18 cellular contexts compared by ENCODE assay signal in genomic region chr17:44002141-44002848, GRCh38. TPM values are rescaled to one million over a fixed set of nuclear protein-coding genes. Genes with fewer than 3 reads are reported as not detected.
DNase-seq lines count a peak whose midpoint lies in the region; ATAC-seq and TF ChIP-seq lines count a peak whose summit lies in the region.
"Had no signal": no experiment of that assay in that cellular context is flagged by ENCODE, and none has a peak within 500 bp of the region (broad histone marks: within the 10 kb centered on the region; RNA-seq: fewer than 3 reads in every experiment).

No MANE protein-coding gene starts in this region.

- H3K36me3 ChIP-seq in BJ (ENCODE audit: control insufficient read depth, insufficient read depth, low read length) (no peaks in the 10 kb centered on the region), liver (ENCODE audit: control insufficient read depth in 4 of 4, insufficient read depth in 3 of 4, low read depth in 1 of 4, low read length in 3 of 4) (peaks cover 0 to 3% (median 1%) of the 10 kb centered on the region in 4 donors)

- TF ChIP-seq RAD21 in liver (IDR thresholded peaks at IDR 0.05) = no peak

- 45% methylated on average over 9 of the region's 9 CpGs for WGBS in liver

- CTCF ChIA-PET in BJ (lab: Yijun Ruan, JAX) = interaction anchor here (0.5 to 1.9 kb wide), 4 partner anchors 92 to 356 kb away, joined by 3 to 6 read pairs (median 4); no protein-coding TSS in a partner anchor

- in situ Hi-C loops in G401 (cut with HindIII; ENCODE audit: low sequenced_read_pairs) = no loop called here

- TF ChIP-seq CTCF in BJ (IDR thresholded peaks at IDR 0.05; ENCODE audit: insufficient read depth, low read depth, low read length) (no peak), liver (IDR thresholded peaks at IDR 0.05; ENCODE audit: low read depth, low read length, missing input control) (no peak)

- H3K4me3 ChIP-seq in BJ (ENCODE audit: low read depth, low read length) (no peak overlapping the region), liver (ENCODE audit: low read depth in 1 of 3, low read length in 3 of 3) (no peak overlapping the region)
- H3K4me3 ChIP-seq: SJSA1 had no signal

- peak; percentile 49 for DNase-seq in BJ (ENCODE audit: low read depth)
- DNase-seq in NCI-H226 = peak; percentile 79
- peak; percentile 91 for DNase-seq in dermis blood vessel endothelial cell
- no peak for DNase-seq in NCI-H446 treated with DMSO at 0.1 percent for 48 hours (lab: John Stamatoyannopoulos, UW)
- no peak for DNase-seq in G401 (ENCODE audit: low spot score)
- DNase-seq in stimulated activated naive CD4-positive, alpha-beta T cell treated with Interleukin-2 at 50 U/mL for 16 hours (lab: John Stamatoyannopoulos, UW) = no peak
- DNase-seq: activated B cell treated with CpG ODN at 0.5 μM for 24 hours; activated naive CD8-positive, alpha-beta T cell treated with anti-CD3 and anti-CD28 coated beads, Interleukin-2, amount 50 U/mL, for 24 hours; CD8-positive, alpha-beta T cell; effector CD8-positive, alpha-beta T cell; NCI-H1105; NCI-H69; stimulated activated CD4-positive, alpha-beta T cell treated with anti-CD3 and anti-CD28 coated beads, Interleukin-2, amount 100 ng/mL, for 48 hours; stimulated activated naive CD4-positive, alpha-beta T cell had no signal

- 0 out of 2 replicates have a peak, but pooled peaks cover 1% of the 10 kb centered on the region for H3K27me3 ChIP-seq in BJ (ENCODE audit: control insufficient read depth, insufficient read depth, low read length)
- no peaks in the 10 kb centered on the region for H3K27me3 ChIP-seq in liver (ENCODE audit: control insufficient read depth in 4 of 4, insufficient read depth in 4 of 4, low read length in 3 of 4)
- H3K27me3 ChIP-seq: SJSA1 had no signal

- H3K27ac ChIP-seq in liver (ENCODE audit: low read depth in 1 of 2, low read length in 2 of 2) = peak overlapping the region; percentile 94 to 98
- H3K27ac ChIP-seq: SJSA1 had no signal

- ATAC-seq in GM21825 (IDR thresholded peaks at IDR 0.05; ENCODE audit: unreplicated experiment) = no peak
- ATAC-seq: activated naive CD8-positive, alpha-beta T cell treated with anti-CD3 and anti-CD28 coated beads, Interleukin-2, amount 50 U/mL, for 24 hours; CD8-positive, alpha-beta T cell had no signal

- peaks cover 23 to 69% (median 41%) of the 10 kb centered on the region in 4 donors for H3K4me1 ChIP-seq in liver (ENCODE audit: control insufficient read depth in 4 of 4, insufficient read depth in 4 of 4, low read length in 3 of 4)

- H3K9ac ChIP-seq in liver (ENCODE audit: low read depth in 1 of 2, low read length in 2 of 2) = peak overlapping the region; percentile 50

- no peaks in the 10 kb centered on the region for H3K9me3 ChIP-seq in liver (ENCODE audit: control insufficient read depth in 4 of 4, low read length in 3 of 4)
- H3K9me3 ChIP-seq: SJSA1 had no signal

- POLR2A ChIA-PET in BJ (lab: Charles Lee) = no interaction called here

TF ChIP-seq in liver, 16 proteins besides CTCF, POLR2A, EP300 and RAD21:
- TF ChIP-seq JUND (IDR thresholded peaks at IDR 0.05) (no peak), FOXA1 (IDR thresholded peaks at IDR 0.05) (no peak), YY1 (IDR thresholded peaks at IDR 0.05) (peak; percentile 12), EGR1 (IDR thresholded peaks at IDR 0.05; ENCODE audit: low read depth in 2 of 2) (no peak), TAF1 (conservative IDR thresholded peaks at IDR 0.05) (no peak), ZBTB33 (IDR thresholded peaks at IDR 0.05) (no peak), ATF3 (IDR thresholded peaks at IDR 0.05) (peak; percentile 59), FOXA2 (IDR thresholded peaks at IDR 0.05) (no peak), HNF4A (conservative IDR thresholded peaks at IDR 0.05) (peak; percentile 47 to 63), GABPA (IDR thresholded peaks at IDR 0.05 in 1 of 2, conservative IDR thresholded peaks at IDR 0.05 in 1 of 2) (peak; percentile 57 to 77), RXRA (IDR thresholded peaks at IDR 0.05) (peak; percentile 65 to 68), NR2F2 (IDR thresholded peaks at IDR 0.05) (no peak), MAX (IDR thresholded peaks at IDR 0.05) (peak; percentile 54), SP1 (IDR thresholded peaks at IDR 0.05) (peak; percentile 73), HNF4G (IDR thresholded peaks at IDR 0.05) (no peak)
- TF ChIP-seq, protein P1, sequence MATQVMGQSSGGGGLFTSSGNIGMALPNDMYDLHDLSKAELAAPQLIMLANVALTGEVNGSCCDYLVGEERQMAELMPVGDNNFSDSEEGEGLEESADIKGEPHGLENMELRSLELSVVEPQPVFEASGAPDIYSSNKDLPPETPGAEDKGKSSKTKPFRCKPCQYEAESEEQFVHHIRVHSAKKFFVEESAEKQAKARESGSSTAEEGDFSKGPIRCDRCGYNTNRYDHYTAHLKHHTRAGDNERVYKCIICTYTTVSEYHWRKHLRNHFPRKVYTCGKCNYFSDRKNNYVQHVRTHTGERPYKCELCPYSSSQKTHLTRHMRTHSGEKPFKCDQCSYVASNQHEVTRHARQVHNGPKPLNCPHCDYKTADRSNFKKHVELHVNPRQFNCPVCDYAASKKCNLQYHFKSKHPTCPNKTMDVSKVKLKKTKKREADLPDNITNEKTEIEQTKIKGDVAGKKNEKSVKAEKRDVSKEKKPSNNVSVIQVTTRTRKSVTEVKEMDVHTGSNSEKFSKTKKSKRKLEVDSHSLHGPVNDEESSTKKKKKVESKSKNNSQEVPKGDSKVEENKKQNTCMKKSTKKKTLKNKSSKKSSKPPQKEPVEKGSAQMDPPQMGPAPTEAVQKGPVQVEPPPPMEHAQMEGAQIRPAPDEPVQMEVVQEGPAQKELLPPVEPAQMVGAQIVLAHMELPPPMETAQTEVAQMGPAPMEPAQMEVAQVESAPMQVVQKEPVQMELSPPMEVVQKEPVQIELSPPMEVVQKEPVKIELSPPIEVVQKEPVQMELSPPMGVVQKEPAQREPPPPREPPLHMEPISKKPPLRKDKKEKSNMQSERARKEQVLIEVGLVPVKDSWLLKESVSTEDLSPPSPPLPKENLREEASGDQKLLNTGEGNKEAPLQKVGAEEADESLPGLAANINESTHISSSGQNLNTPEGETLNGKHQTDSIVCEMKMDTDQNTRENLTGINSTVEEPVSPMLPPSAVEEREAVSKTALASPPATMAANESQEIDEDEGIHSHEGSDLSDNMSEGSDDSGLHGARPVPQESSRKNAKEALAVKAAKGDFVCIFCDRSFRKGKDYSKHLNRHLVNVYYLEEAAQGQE (IDR thresholded peaks at IDR 0.05) = no peak

RNA-seq across cellular contexts. Expression of gene NAGS, which starts 2.1 kb away (rescaled TPM):
- polyA plus RNA-seq in BJ (2011; rRNA removed) (1.1 and 1.6 TPM in 2 replicates), liver (10 to 100 TPM; 27.1 to 29.8 TPM)
- polyA minus RNA-seq in BJ (2011; rRNA and poly(A)+ RNA removed) = 0.46 and 0.81 TPM in 2 replicates
- total RNA-seq in dermis blood vessel endothelial cell (6.8 and 10.0 TPM in 2 replicates), liver (10 to 100 TPM; 21.5 to 29.4 TPM)
- 2.5 and 4.7 TPM in 2 replicates for total RNA-seq in G401 (2014; rRNA removed; shearing (Covaris generic))

RNA-seq across cellular contexts. Expression of gene TMEM101, which starts 12.5 kb away (rescaled TPM):
- polyA plus RNA-seq in BJ (2011; rRNA removed) = 28.2 and 47.9 TPM in 2 replicates
- 24.7 and 35.0 TPM in 2 replicates for polyA minus RNA-seq in BJ (2011; rRNA and poly(A)+ RNA removed)
- total RNA-seq in dermis blood vessel endothelial cell = 85.2 and 117 TPM in 2 replicates
- 10 to 100 TPM; 24.4 to 25.7 TPM for total RNA-seq in liver
- polyA plus RNA-seq in liver = 10 to 100 TPM; 12.0 to 18.4 TPM
- total RNA-seq in G401 (2014; rRNA removed; shearing (Covaris generic)) = 53.3 and 63.2 TPM in 2 replicates

RNA-seq across cellular contexts. Expression of gene PYY, which starts 48.6 kb away (rescaled TPM):
- not detected in 2 replicates for polyA plus RNA-seq in BJ (2011; rRNA removed)
- polyA minus RNA-seq in BJ (2011; rRNA and poly(A)+ RNA removed) = not detected in 2 replicates
- total RNA-seq in dermis blood vessel endothelial cell = not detected in 2 replicates
- total RNA-seq in liver = not detected
- polyA plus RNA-seq in liver = under 1 TPM in 1 of 2 donors, not detected in 1; 0.05 TPM
- not detected in 2 replicates for total RNA-seq in G401 (2014; rRNA removed; shearing (Covaris generic))
- total RNA-seq: activated B cell treated with CpG ODN at 0.5 μM for 24 hours; CD8-positive, alpha-beta T cell; posterior vena cava; SJSA1 had no signal

Comparison
In these comparisons a context has a peak if more than half of its experiments do, and no peak if none do; other contexts are left out.
1. DNase-seq: peak in BJ (single experiment), NCI-H226 (single experiment) and dermis blood vessel endothelial cell (single experiment); none in NCI-H446 treated with DMSO at 0.1 percent for 48 hours (single experiment), G401 (single experiment) and stimulated activated naive CD4-positive, alpha-beta T cell treated with Interleukin-2 at 50 U/mL for 16 hours (single experiment).